In the genomic region with DNA sequence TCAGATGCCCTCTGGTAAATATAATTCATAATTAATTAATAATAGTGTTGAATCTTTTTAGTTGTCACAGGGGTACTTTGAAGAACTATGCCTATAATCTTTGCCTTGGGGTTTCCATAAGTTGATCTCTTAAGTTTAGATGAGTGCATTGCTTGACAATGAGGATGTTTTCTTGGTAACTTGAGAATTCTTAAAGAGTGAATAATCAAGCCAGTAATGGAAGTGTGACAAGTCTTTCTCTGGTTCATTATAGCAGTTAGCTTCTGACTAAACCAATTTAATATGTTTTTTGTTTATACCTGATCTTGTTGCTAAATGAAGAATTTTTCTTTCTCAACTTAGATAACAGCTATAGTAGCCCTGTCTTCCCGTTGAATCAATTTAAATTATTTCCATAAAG, we compare ENCODE assay signal across 17 cellular contexts. TPM values are rescaled to one million over a fixed set of nuclear protein-coding genes. Genes with fewer than 3 reads are reported as not detected.
A peak's percentile ranks its signal among the peaks of the same experiment; 100 is the strongest.
DNase-seq lines count a peak whose midpoint lies in the region; TF ChIP-seq lines count a peak whose summit lies in the region.
"Had no signal": no experiment of that assay in that cellular context is flagged by ENCODE, and none has a peak within 500 bp of the region (broad histone marks: within the 10 kb centered on the region; RNA-seq: fewer than 3 reads in every experiment).

No MANE protein-coding gene starts in this region.

- intact Hi-C loops in mammary epithelial cell (cut with micrococcal nuclease), result no loop called here

- peak; percentile 21 for DNase-seq in COLO829 (ENCODE audit: low spot score)
- DNase-seq in LoVo (ENCODE audit: low spot score), result peak; percentile 12
- DNase-seq in mammary epithelial cell, result peak; percentile 64
- DNase-seq in left kidney (ENCODE audit: low read depth, low spot score), result peak; percentile 7
- DNase-seq in GM13977 (ENCODE audit: low spot score), result no peak
- DNase-seq in neuronal stem cell (ENCODE audit: low spot score), result no peak
- no peak for DNase-seq in NCI-H82 treated with DMSO at 0.1 percent for 48 hours (lab: John Stamatoyannopoulos, UW; ENCODE audit: unreplicated experiment)
- no peak for DNase-seq in T-helper 1 cell
- DNase-seq: activated naive CD8-positive, alpha-beta T cell treated with anti-CD3 and anti-CD28 coated beads for 36 hours; cortex of kidney; left colon; natural killer cell; NCI-H1436; NCI-H748 treated with DMSO at 0.1 percent for 48 hours; right lobe of liver; T-cell had no signal

- TF ChIP-seq CTCF in mammary epithelial cell (conservative IDR thresholded peaks at IDR 0.05 in 1 of 2, IDR thresholded peaks at IDR 0.05 in 1 of 2; ENCODE audit: extremely low read depth in 1 of 2, insufficient read depth in 1 of 2, low read depth in 1 of 2, low read length in 2 of 2), result no peak
- TF ChIP-seq CTCF in GM13977 (IDR thresholded peaks at IDR 0.05; ENCODE audit: extremely low read depth, insufficient read depth, missing control alignments), result no peak

- H2BK120ac ChIP-seq in neuronal stem cell (ENCODE audit: low read depth, low read length), result no peak overlapping the region

- H3K27me3 ChIP-seq in mammary epithelial cell (ENCODE audit: insufficient read depth, low read length), result no peaks in the 10 kb centered on the region
- H3K27me3 ChIP-seq in neuronal stem cell (ENCODE audit: control insufficient read depth in 3 of 3, insufficient read depth in 3 of 3, low read depth in 1 of 3, low read length in 3 of 3), result no peaks in the 10 kb centered on the region
- H3K27me3 ChIP-seq: right lobe of liver had no signal

- in situ Hi-C loops in mammary epithelial cell (cut with MboI; ENCODE audit: low sequenced_read_pairs in 2 of 2), result no loop called here
- in situ Hi-C loops in GM13977 (cut with MboI; ENCODE audit: low pct_unique_long_range_greater_than_20kb, low sequenced_read_pairs, unreplicated experiment), result no loop called here

- BruUV-seq in mammary epithelial cell (replicated peaks; lab: Mats Ljungman, UMichigan), result no TSS peak

- peaks cover 7% of the 10 kb centered on the region for H3K4me1 ChIP-seq in mammary epithelial cell (ENCODE audit: insufficient read depth, low read length)
- no peaks in the 10 kb centered on the region for H3K4me1 ChIP-seq in neuronal stem cell (ENCODE audit: control insufficient read depth in 2 of 2, insufficient read depth in 1 of 2, low read depth in 1 of 2, low read length in 2 of 2)

- H3K4me3 ChIP-seq in mammary epithelial cell (replicated peaks in 1 of 3; ENCODE audit: insufficient read depth in 1 of 3, low read depth in 2 of 3, low read length in 3 of 3), result no peak overlapping the region
- no peak overlapping the region for H3K4me3 ChIP-seq in neuronal stem cell (ENCODE audit: low read length in 2 of 2)
- H3K4me3 ChIP-seq: right lobe of liver had no signal

- H3K4me2 ChIP-seq in mammary epithelial cell (ENCODE audit: insufficient read depth, low read depth, low read length) (peak overlapping the region; percentile 3), neuronal stem cell (ENCODE audit: insufficient read depth, low read length, poor library complexity, severe bottlenecking) (no peak overlapping the region)

- H2BK12ac ChIP-seq in neuronal stem cell (ENCODE audit: low read length), result no peak overlapping the region

- no peak overlapping the region for H2BK5ac ChIP-seq in neuronal stem cell (ENCODE audit: low read length)

- no peak overlapping the region for H2AFZ ChIP-seq in mammary epithelial cell (ENCODE audit: low read depth, low read length)
- H2AFZ ChIP-seq in neuronal stem cell (ENCODE audit: low read length), result no peak overlapping the region

- no peak overlapping the region for H3K18ac ChIP-seq in neuronal stem cell (ENCODE audit: low read length)

- H3K23ac ChIP-seq in neuronal stem cell (ENCODE audit: low read depth, low read length, poor library complexity), result no peak overlapping the region

- H4K91ac ChIP-seq in neuronal stem cell (ENCODE audit: low read depth, low read length, poor library complexity), result no peak overlapping the region

- H3K9me3 ChIP-seq in mammary epithelial cell (replicated peaks; ENCODE audit: insufficient read depth, low read length), result no peaks in the 10 kb centered on the region
- no peaks in the 10 kb centered on the region for H3K9me3 ChIP-seq in neuronal stem cell (replicated peaks in 1 of 2; ENCODE audit: control insufficient read depth in 2 of 2, insufficient read depth in 1 of 2, low read depth in 1 of 2, low read length in 2 of 2)
- H3K9me3 ChIP-seq: right lobe of liver had no signal

- no peak overlapping the region for H3K14ac ChIP-seq in neuronal stem cell (ENCODE audit: low read length)

- H2BK15ac ChIP-seq in neuronal stem cell (ENCODE audit: low read length), result no peak overlapping the region

- H3K27ac ChIP-seq in mammary epithelial cell (ENCODE audit: insufficient read depth, low read depth, low read length) (peak overlapping the region; percentile 46), neuronal stem cell (replicated peaks; ENCODE audit: low read length) (no peak overlapping the region)
- H3K27ac ChIP-seq: C4-2B, right lobe of liver had no signal

- peaks cover 2% of the 10 kb centered on the region for H3K79me1 ChIP-seq in neuronal stem cell (ENCODE audit: low read depth, low read length)

- no peak overlapping the region for H3K4ac ChIP-seq in neuronal stem cell (ENCODE audit: low read length)

- no peaks in the 10 kb centered on the region for H4K20me1 ChIP-seq in mammary epithelial cell (ENCODE audit: insufficient read depth, low read length)

- CTCF ChIA-PET in mammary epithelial cell (lab: Charles Lee; ENCODE audit: low non-redundant PET), result no interaction called here

- H2AK5ac ChIP-seq in neuronal stem cell (ENCODE audit: low read depth, low read length), result no peak overlapping the region

- H4K8ac ChIP-seq in neuronal stem cell (ENCODE audit: low read depth, low read length), result no peak overlapping the region

- H3K79me2 ChIP-seq in mammary epithelial cell (ENCODE audit: insufficient read depth, low read length), result peaks cover 40% of the 10 kb centered on the region

- dilution Hi-C loops in mammary epithelial cell (cut with HindIII; ENCODE audit: low sequenced_read_pairs), result loop anchor here (5.0 kb wide), 1 partner anchor 100 kb away; no protein-coding TSS in a partner anchor

- 30% methylated on average over 1 of the region's 1 CpG for WGBS in mammary epithelial cell (ENCODE audit: low coverage, missing lambda C conversion rate)
- WGBS in neuronal stem cell (ENCODE audit: extremely low coverage in 2 of 2, insufficient read length in 2 of 2, insufficient replicate concordance in 1 of 2), 2 donors, result no CpG with 5 or more reads among the region's 1 CpG

- H3K9ac ChIP-seq in mammary epithelial cell (ENCODE audit: insufficient read depth, low read length) (no peak overlapping the region), neuronal stem cell (ENCODE audit: low read depth, low read length, poor library complexity) (no peak overlapping the region)

- H3K36me3 ChIP-seq in mammary epithelial cell (ENCODE audit: insufficient read depth, low read length), result peaks cover 4% of the 10 kb centered on the region
- peaks cover 12 to 93% of the 10 kb centered on the region in 2 donors for H3K36me3 ChIP-seq in neuronal stem cell (replicated peaks in 1 of 2; ENCODE audit: control insufficient read depth in 2 of 2, insufficient read depth in 2 of 2, low read length in 2 of 2)
- H3K36me3 ChIP-seq: right lobe of liver had no signal

RNA-seq across cellular contexts. Expression of a gene that starts 46.2 kb away (rescaled TPM):
- total RNA-seq in mammary epithelial cell, result 100 to 1,000 TPM in 1 of 2 donors, 10 to 100 TPM in 1; 92.9 to 131 TPM
- polyA plus RNA-seq in mammary epithelial cell, result 197 TPM
- polyA minus RNA-seq in mammary epithelial cell, result 259 TPM
- 89.3 TPM for polyA plus RNA-seq in neuronal stem cell (2013, experiment 1 of 2)
- 84.7 TPM for polyA plus RNA-seq in neuronal stem cell (2013, experiment 2 of 2)

Comparison
In these comparisons a context has a peak if more than half of its experiments do, and no peak if none do; other contexts are left out.
1. DNase-seq: peak in COLO829 (single experiment), LoVo (single experiment), mammary epithelial cell (single experiment) and left kidney (single experiment); none in GM13977 (single experiment), neuronal stem cell (single experiment), NCI-H82 treated with DMSO at 0.1 percent for 48 hours (single experiment) and T-helper 1 cell (0 of 5).